8 cellular contexts compared by ENCODE assay signal in the genomic region with DNA sequence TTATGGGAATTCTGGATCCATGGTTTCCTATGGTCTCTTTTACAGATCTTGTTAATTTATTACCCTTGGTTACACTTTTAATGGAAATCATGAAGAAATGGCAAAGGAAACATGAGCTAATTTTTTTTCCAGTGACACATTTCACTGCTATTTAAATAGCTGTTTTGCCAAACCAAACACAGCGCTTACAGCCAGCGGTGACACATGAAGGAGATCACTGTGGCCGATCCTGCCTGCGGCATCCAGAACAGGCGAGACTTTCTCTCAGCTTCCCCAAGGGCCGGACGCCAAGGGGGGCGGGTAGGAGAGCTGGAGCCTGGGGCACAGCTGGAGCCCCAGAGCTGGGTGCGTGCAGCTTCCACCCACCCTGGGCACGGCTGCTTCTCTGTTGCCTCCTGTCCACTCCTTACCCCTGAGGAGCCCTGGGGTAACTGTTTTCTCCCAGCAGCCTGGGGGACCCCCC.
DNase-seq lines count a peak whose midpoint lies in the region; ATAC-seq and TF ChIP-seq lines count a peak whose summit lies in the region.

No MANE protein-coding gene starts in this region.

- no peak for TF ChIP-seq CTCF in cardiac fibroblast (IDR thresholded peaks at IDR 0.05; ENCODE audit: low read depth, low read length)

- peak overlapping the region; percentile 95 for H3K27ac ChIP-seq in temporal lobe (ENCODE audit: low read depth, low read length)

- no peak overlapping the region for H3K4me3 ChIP-seq in cardiac fibroblast (replicated peaks in 1 of 2; ENCODE audit: low read depth in 2 of 2, low read length in 2 of 2)

- DNase-seq in LoVo (ENCODE audit: low spot score): peak; percentile 38
- DNase-seq in cardiac fibroblast (ENCODE audit: low read depth in 2 of 2): peak; percentile 95 to 97
- DNase-seq in left lobe of liver (ENCODE audit: low spot score): peak; percentile 69
- DNase-seq in stimulated activated CD4-positive, alpha-beta T cell treated with anti-CD3 and anti-CD28 coated beads, Interleukin-4, amount 100 ng/mL, for 1 hour: no peak
- no peak for DNase-seq in stimulated activated CD8-positive, alpha-beta memory T cell treated with anti-CD3 and anti-CD28 coated beads, Interleukin-4, amount 100 ng/mL, for 48 hours
- DNase-seq in NCI-H1436 treated with DMSO at 0.1 percent for 48 hours (lab: John Stamatoyannopoulos, UW): no peak

- ATAC-seq in left lobe of liver: peak; percentile 61
- ATAC-seq in HG03108 (IDR thresholded peaks at IDR 0.05; ENCODE audit: unreplicated experiment): no peak

Comparison
In these comparisons a context has a peak if more than half of its experiments do, and no peak if none do; other contexts are left out.
1. DNase-seq: peak in LoVo (single experiment), cardiac fibroblast (2 of 2) and left lobe of liver (single experiment); none in stimulated activated CD4-positive, alpha-beta T cell treated with anti-CD3 and anti-CD28 coated beads, Interleukin-4, amount 100 ng/mL, for 1 hour (single experiment), stimulated activated CD8-positive, alpha-beta memory T cell treated with anti-CD3 and anti-CD28 coated beads, Interleukin-4, amount 100 ng/mL, for 48 hours (single experiment) and NCI-H1436 treated with DMSO at 0.1 percent for 48 hours (single experiment).